Comparison of ENCODE assay signal across 20 cellular contexts in the genomic region with DNA sequence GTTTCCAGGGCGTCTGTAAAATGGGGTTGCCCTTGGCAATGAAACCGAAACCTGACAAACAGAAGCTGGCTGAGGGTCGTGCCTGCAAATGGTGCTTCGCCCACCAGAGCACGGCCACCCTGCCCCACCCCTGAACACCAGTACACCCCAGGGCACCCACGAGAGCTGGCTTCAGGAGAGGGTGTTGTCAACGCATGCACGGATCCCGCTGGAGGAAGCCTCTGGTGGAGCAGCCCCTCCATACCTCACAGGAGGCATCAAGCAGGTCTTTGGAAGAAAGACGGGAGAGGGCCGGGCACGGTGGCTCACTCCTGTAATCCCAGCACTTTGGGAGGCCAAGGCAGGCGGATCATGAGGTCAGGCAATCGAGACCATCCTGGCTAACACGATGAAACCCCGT. TPM values are rescaled to one million over a fixed set of nuclear protein-coding genes. Genes with fewer than 3 reads are reported as not detected.
DNase-seq lines count a peak whose midpoint lies in the region; ATAC-seq and TF ChIP-seq lines count a peak whose summit lies in the region.
"Had no signal": no experiment of that assay in that cellular context is flagged by ENCODE, and none has a peak within 500 bp of the region (broad histone marks: within the 10 kb centered on the region; RNA-seq: fewer than 3 reads in every experiment).

No MANE protein-coding gene starts in this region.

- peaks cover 6% of the 10 kb centered on the region for H3K9me3 Mint-ChIP-seq in activated T-cell treated with anti-CD3 and anti-CD28 coated beads, Interleukin-2, amount 50 U/mL, for 24 hours
- H3K9me3 Mint-ChIP-seq in activated T-cell treated with anti-CD3 and anti-CD28 coated beads, Interleukin-2, amount 50 U/mL, for 72 hours, result peaks cover 10 to 13% of the 10 kb centered on the region in 2 donors
- peaks cover 15% of the 10 kb centered on the region for H3K9me3 Mint-ChIP-seq in chondrocyte (ENCODE audit: low read depth)

- peak; percentile 14 for DNase-seq in activated T-cell treated with anti-CD3 and anti-CD28 coated beads, Interleukin-2, amount 50 U/mL, for 24 hours
- no peak for DNase-seq in activated T-cell treated with anti-CD3 and anti-CD28 coated beads, Interleukin-2, amount 50 U/mL, for 72 hours
- DNase-seq in chondrocyte (ENCODE audit: low spot score), result peak; percentile 81
- DNase-seq in posterior vena cava (ENCODE audit: low spot score), result peak; percentile 57
- no peak for DNase-seq in NCI-H187 treated with DMSO at 0.1 percent for 48 hours (lab: John Stamatoyannopoulos, UW)
- no peak for DNase-seq in NCI-H345 treated with DMSO at 0.1 percent for 48 hours (lab: John Stamatoyannopoulos, UW; ENCODE audit: unreplicated experiment)
- DNase-seq: ACHN; BE2C; CD4-positive, CD25-positive, alpha-beta regulatory T cell; Kasumi-1; NCI-H1105; NCI-H1436 treated with DMSO at 0.1 percent for 48 hours; NCI-H2029; NCI-H526 treated with DMSO at 0.1 percent for 48 hours; PC-9; RPMI8226 had no signal

- no peak overlapping the region for H3K27ac Mint-ChIP-seq in activated T-cell treated with anti-CD3 and anti-CD28 coated beads, Interleukin-2, amount 50 U/mL, for 24 hours
- no peak overlapping the region for H3K27ac Mint-ChIP-seq in activated T-cell treated with anti-CD3 and anti-CD28 coated beads, Interleukin-2, amount 50 U/mL, for 72 hours
- no peak overlapping the region for H3K27ac Mint-ChIP-seq in chondrocyte (ENCODE audit: unreplicated experiment)

- H3K36me3 Mint-ChIP-seq in activated T-cell treated with anti-CD3 and anti-CD28 coated beads, Interleukin-2, amount 50 U/mL, for 24 hours (ENCODE audit: low read depth), result no peaks in the 10 kb centered on the region
- H3K36me3 Mint-ChIP-seq in activated T-cell treated with anti-CD3 and anti-CD28 coated beads, Interleukin-2, amount 50 U/mL, for 72 hours (ENCODE audit: insufficient read depth in 2 of 2), result peaks cover 3% of the 10 kb centered on the region in 2 donors
- H3K36me3 Mint-ChIP-seq in chondrocyte (ENCODE audit: low read depth), result peaks cover 6% of the 10 kb centered on the region
- H3K36me3 Mint-ChIP-seq: CD4-positive, CD25-positive, alpha-beta regulatory T cell had no signal

- no peak for ATAC-seq in activated T-cell treated with anti-CD3 and anti-CD28 coated beads, Interleukin-2, amount 50 U/mL, for 72 hours (replicated peaks in 1 of 2)
- no peak for ATAC-seq in HG03139 (IDR thresholded peaks at IDR 0.05; ENCODE audit: unreplicated experiment)

- no peak for TF ChIP-seq CTCF in chondrocyte (IDR thresholded peaks at IDR 0.05)

- H3K4me3 Mint-ChIP-seq in activated T-cell treated with anti-CD3 and anti-CD28 coated beads, Interleukin-2, amount 50 U/mL, for 24 hours, result no peak overlapping the region
- H3K4me3 Mint-ChIP-seq in activated T-cell treated with anti-CD3 and anti-CD28 coated beads, Interleukin-2, amount 50 U/mL, for 72 hours, result no peak overlapping the region
- no peak overlapping the region for H3K4me3 Mint-ChIP-seq in chondrocyte (ENCODE audit: unreplicated experiment)
- H3K4me3 Mint-ChIP-seq: CD4-positive, CD25-positive, alpha-beta regulatory T cell had no signal

- no peaks in the 10 kb centered on the region for H3K4me1 Mint-ChIP-seq in activated T-cell treated with anti-CD3 and anti-CD28 coated beads, Interleukin-2, amount 50 U/mL, for 24 hours (ENCODE audit: low read depth)
- H3K4me1 Mint-ChIP-seq in activated T-cell treated with anti-CD3 and anti-CD28 coated beads, Interleukin-2, amount 50 U/mL, for 72 hours (ENCODE audit: low read depth), result no peaks in the 10 kb centered on the region
- H3K4me1 Mint-ChIP-seq in chondrocyte (ENCODE audit: low read depth), result no peaks in the 10 kb centered on the region
- H3K4me1 Mint-ChIP-seq: CD4-positive, CD25-positive, alpha-beta regulatory T cell had no signal

- intact Hi-C loops in posterior vena cava (cut with DNase I), result no loop called here

- H3K27me3 Mint-ChIP-seq in activated T-cell treated with anti-CD3 and anti-CD28 coated beads, Interleukin-2, amount 50 U/mL, for 24 hours, result peaks cover 33% of the 10 kb centered on the region
- H3K27me3 Mint-ChIP-seq in activated T-cell treated with anti-CD3 and anti-CD28 coated beads, Interleukin-2, amount 50 U/mL, for 72 hours (ENCODE audit: low read depth), result peaks cover 20% of the 10 kb centered on the region
- peaks cover 33% of the 10 kb centered on the region for H3K27me3 Mint-ChIP-seq in chondrocyte (ENCODE audit: low read depth)

RNA-seq across cellular contexts. Expression of a gene that starts 8.6 kb away (rescaled TPM):
- total RNA-seq in activated T-cell treated with anti-CD3 and anti-CD28 coated beads, Interleukin-2, amount 50 U/mL, for 72 hours, result not detected
- total RNA-seq in chondrocyte, result not detected in 3 replicates
- under 1 TPM; 0.10 to 0.19 TPM for total RNA-seq in posterior vena cava
- total RNA-seq: CD4-positive, CD25-positive, alpha-beta regulatory T cell; K562; M059J; NCI-H460; PC-9 had no signal

Comparison
In these comparisons a context has a peak if more than half of its experiments do, and no peak if none do; other contexts are left out.
1. DNase-seq: peak in activated T-cell treated with anti-CD3 and anti-CD28 coated beads, Interleukin-2, amount 50 U/mL, for 24 hours (single experiment), chondrocyte (single experiment) and posterior vena cava (single experiment); none in activated T-cell treated with anti-CD3 and anti-CD28 coated beads, Interleukin-2, amount 50 U/mL, for 72 hours (0 of 2), NCI-H187 treated with DMSO at 0.1 percent for 48 hours (single experiment) and NCI-H345 treated with DMSO at 0.1 percent for 48 hours (single experiment).